29 cellular contexts compared by ENCODE assay signal in the genomic region with DNA sequence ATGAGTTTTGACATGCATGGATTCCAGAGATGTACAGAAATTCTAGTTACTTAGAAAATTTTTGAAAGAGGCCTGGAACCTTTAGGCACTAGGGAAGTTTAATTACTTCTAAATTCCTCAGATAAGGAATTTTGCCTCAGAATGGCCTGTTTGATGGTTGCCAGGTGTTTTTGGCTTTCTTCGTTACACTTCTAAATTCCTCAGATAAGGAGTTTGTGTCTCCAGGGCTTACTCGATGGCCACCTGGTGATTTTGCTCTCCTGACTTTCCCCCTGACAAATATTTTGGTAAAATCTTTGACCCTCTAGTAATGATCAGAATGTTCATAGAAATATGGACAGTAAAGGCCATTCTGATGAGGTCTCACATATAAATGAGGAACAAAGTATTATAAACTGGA.
DNase-seq lines count a peak whose midpoint lies in the region; TF ChIP-seq lines count a peak whose summit lies in the region.
"Had no signal": no experiment of that assay in that cellular context is flagged by ENCODE, and none has a peak within 500 bp of the region (broad histone marks: within the 10 kb centered on the region; RNA-seq: fewer than 3 reads in every experiment).

No MANE protein-coding gene starts in this region.

- H3K56ac ChIP-seq in mesendoderm (ENCODE audit: low read length): no peak overlapping the region

- no CpG with 5 or more reads among the region's 2 CpGs for WGBS in mesendoderm (ENCODE audit: extremely low coverage, insufficient coverage, low lambda C conversion rate)

- H2AK5ac ChIP-seq in mesendoderm (ENCODE audit: low read length): no peak overlapping the region

- peaks cover 4% of the 10 kb centered on the region; the same call in 1 of the 2 replicates for H3K27me3 ChIP-seq in HUES6 (ENCODE audit: control insufficient read depth, insufficient read depth, low read length)
- H3K27me3 ChIP-seq in mesendoderm (ENCODE audit: insufficient read depth, low read length, poor library complexity): no peaks in the 10 kb centered on the region
- H3K27me3 ChIP-seq: MG63, SJSA1 had no signal

- H3K23ac ChIP-seq in mesendoderm (ENCODE audit: low read length): no peak overlapping the region

- peak overlapping the region; percentile 91 for H3K27ac ChIP-seq in HUES6 (ENCODE audit: low read depth, low read length)
- peak overlapping the region; percentile 97 for H3K27ac ChIP-seq in mesendoderm (ENCODE audit: low read depth, low read length)
- H3K27ac ChIP-seq: HL-60, PC-9, SJSA1 had no signal

- H3K36me3 Mint-ChIP-seq in activated CD4-positive, alpha-beta T cell treated with anti-CD3 and anti-CD28 coated beads, Interleukin-2, amount 10 ng/mL, durations not matched to agents 7 days and 5 days (ENCODE audit: low read depth): no peaks in the 10 kb centered on the region
- H3K36me3 Mint-ChIP-seq in activated CD4-positive, alpha-beta memory T cell treated with anti-CD3 and anti-CD28 coated beads for 36 hours: no peaks in the 10 kb centered on the region
- H3K36me3 Mint-ChIP-seq: CD4-positive, alpha-beta memory T cell had no signal

- H3K4me1 ChIP-seq in HUES6 (ENCODE audit: control insufficient read depth, insufficient read depth, low read length): peaks cover 84% of the 10 kb centered on the region
- peaks cover 9% of the 10 kb centered on the region for H3K4me1 ChIP-seq in mesendoderm (ENCODE audit: control insufficient read depth, low read depth, low read length)
- H3K4me1 ChIP-seq: SJSA1 had no signal

- no peaks in the 10 kb centered on the region for H3K79me2 ChIP-seq in mesendoderm (ENCODE audit: control insufficient read depth, insufficient read depth, low read length)

- in situ Hi-C loops in astrocyte of the cerebellum (cut with HindIII; ENCODE audit: low sequenced_read_pairs): no loop called here

- no peaks in the 10 kb centered on the region for H3K9me3 ChIP-seq in HUES6 (ENCODE audit: control insufficient read depth, insufficient read depth, low read depth, low read length)
- H3K9me3 ChIP-seq: HAP-1, MG63, SJSA1 had no signal

- TF ChIP-seq CTCF in astrocyte of the cerebellum (IDR thresholded peaks at IDR 0.05; ENCODE audit: low read depth, low read length, missing control alignments): no peak

- peak overlapping the region; percentile 30; the same call in 1 of the 2 replicates for H3K4me3 ChIP-seq in HUES6 (ENCODE audit: low read depth, low read length)
- H3K4me3 ChIP-seq in astrocyte of the cerebellum (ENCODE audit: low read depth, low read length): no peak overlapping the region
- H3K4me3 ChIP-seq in mesendoderm (ENCODE audit: low read length): no peak overlapping the region
- H3K4me3 ChIP-seq: GM12878, HAP-1, K562, MG63, PC-9, SJSA1 had no signal

- H4K8ac ChIP-seq in mesendoderm (ENCODE audit: low read depth, low read length): no peak overlapping the region

- POLR2A ChIA-PET in activated CD4-positive, alpha-beta T cell treated with anti-CD3 and anti-CD28 coated beads, Interleukin-2, amount 10 ng/mL, durations not matched to agents 7 days and 5 days (lab: Charles Lee): no interaction called here
- POLR2A ChIA-PET in activated CD4-positive, alpha-beta memory T cell treated with anti-CD3 and anti-CD28 coated beads for 36 hours (lab: Charles Lee): no interaction called here

- DNase-seq in astrocyte of the cerebellum (ENCODE audit: low read depth) (peak; percentile 50), mesendoderm (peak; percentile 88), amygdala (lab: John Stamatoyannopoulos, UW) (no peak), dermis blood vessel endothelial cell (no peak)
- DNase-seq in activated CD4-positive, alpha-beta T cell treated with anti-CD3 and anti-CD28 coated beads, Interleukin-2, amount 10 ng/mL, durations not matched to agents 7 days and 5 days: no peak
- no peak for DNase-seq in activated CD4-positive, alpha-beta memory T cell treated with anti-CD3 and anti-CD28 coated beads for 36 hours
- DNase-seq: C1 segment of cervical spinal cord; CD4-positive, alpha-beta memory T cell; COR-L47; GDM1; GOT3; HFFc6; MG63; NCI-H1105 treated with DMSO at 0.1 percent for 48 hours; NCI-H146; NCI-H1930; NCI-H2107; NCI-H446; NCI-H524 treated with DMSO at 0.1 percent for 48 hours; NCI-H774; NK-92 treated with Interleukin-12 subunit alpha and Interleukin-12 subunit beta, amount 100 ng/mL, for 24 hours; PC-9; Right ventricle myocardium superior had no signal

- no peak overlapping the region for H3K4me2 ChIP-seq in mesendoderm (ENCODE audit: low read length)
- H3K4me2 ChIP-seq: PC-9 had no signal

- H3K27ac Mint-ChIP-seq in activated CD4-positive, alpha-beta T cell treated with anti-CD3 and anti-CD28 coated beads, Interleukin-2, amount 10 ng/mL, durations not matched to agents 7 days and 5 days: no peak overlapping the region
- no peak overlapping the region for H3K27ac Mint-ChIP-seq in activated CD4-positive, alpha-beta memory T cell treated with anti-CD3 and anti-CD28 coated beads for 36 hours
- H3K27ac Mint-ChIP-seq: CD4-positive, alpha-beta memory T cell; HFFc6 had no signal

- H3K9ac ChIP-seq in HUES6 (ENCODE audit: low read length) (peak overlapping the region; percentile 72), mesendoderm (ENCODE audit: low read length) (no peak overlapping the region)

- H4K5ac ChIP-seq in mesendoderm (ENCODE audit: low read length): no peak overlapping the region

- H3K36me3 ChIP-seq in HUES6 (ENCODE audit: control insufficient read depth, insufficient read depth, low read length) (peaks cover 10% of the 10 kb centered on the region; the same call in 1 of the 2 replicates), mesendoderm (ENCODE audit: control insufficient read depth, insufficient read depth, low read length) (no peaks in the 10 kb centered on the region)
- H3K36me3 ChIP-seq: HAP-1, MG63, SJSA1 had no signal

- H3K4me1 Mint-ChIP-seq in activated CD4-positive, alpha-beta T cell treated with anti-CD3 and anti-CD28 coated beads, Interleukin-2, amount 10 ng/mL, durations not matched to agents 7 days and 5 days: no peaks in the 10 kb centered on the region
- H3K4me1 Mint-ChIP-seq in activated CD4-positive, alpha-beta memory T cell treated with anti-CD3 and anti-CD28 coated beads for 36 hours (ENCODE audit: low read depth): no peaks in the 10 kb centered on the region
- H3K4me1 Mint-ChIP-seq: CD4-positive, alpha-beta memory T cell had no signal

- H2BK120ac ChIP-seq in mesendoderm (ENCODE audit: low read depth, low read length): peak overlapping the region; percentile 73

- intact Hi-C loops in activated CD4-positive, alpha-beta memory T cell treated with anti-CD3 and anti-CD28 coated beads for 36 hours (cut with micrococcal nuclease): no loop called here

- H3K4ac ChIP-seq in mesendoderm (ENCODE audit: low read depth, low read length): no peak overlapping the region

- peaks cover 3% of the 10 kb centered on the region for H3K79me1 ChIP-seq in mesendoderm (ENCODE audit: low read length)

- H2BK5ac ChIP-seq in mesendoderm (ENCODE audit: low read length): no peak overlapping the region

- CTCF ChIA-PET in activated CD4-positive, alpha-beta T cell treated with anti-CD3 and anti-CD28 coated beads, Interleukin-2, amount 10 ng/mL, durations not matched to agents 7 days and 5 days (lab: Charles Lee): no interaction called here
- CTCF ChIA-PET in activated CD4-positive, alpha-beta memory T cell treated with anti-CD3 and anti-CD28 coated beads for 36 hours (lab: Charles Lee): no interaction called here

- no peak overlapping the region for H3K4me3 Mint-ChIP-seq in activated CD4-positive, alpha-beta T cell treated with anti-CD3 and anti-CD28 coated beads, Interleukin-2, amount 10 ng/mL, durations not matched to agents 7 days and 5 days
- H3K4me3 Mint-ChIP-seq in activated CD4-positive, alpha-beta memory T cell treated with anti-CD3 and anti-CD28 coated beads for 36 hours: no peak overlapping the region
- H3K4me3 Mint-ChIP-seq: CD4-positive, alpha-beta memory T cell; HFFc6 had no signal

- no peaks in the 10 kb centered on the region for H3K9me3 Mint-ChIP-seq in activated CD4-positive, alpha-beta T cell treated with anti-CD3 and anti-CD28 coated beads, Interleukin-2, amount 10 ng/mL, durations not matched to agents 7 days and 5 days
- H3K9me3 Mint-ChIP-seq in activated CD4-positive, alpha-beta memory T cell treated with anti-CD3 and anti-CD28 coated beads for 36 hours: no peaks in the 10 kb centered on the region
- H3K9me3 Mint-ChIP-seq: CD4-positive, alpha-beta memory T cell; HFFc6 had no signal

- H3K27me3 Mint-ChIP-seq in activated CD4-positive, alpha-beta T cell treated with anti-CD3 and anti-CD28 coated beads, Interleukin-2, amount 10 ng/mL, durations not matched to agents 7 days and 5 days: no peaks in the 10 kb centered on the region
- H3K27me3 Mint-ChIP-seq in activated CD4-positive, alpha-beta memory T cell treated with anti-CD3 and anti-CD28 coated beads for 36 hours: no peaks in the 10 kb centered on the region
- H3K27me3 Mint-ChIP-seq: CD4-positive, alpha-beta memory T cell had no signal

- H3K18ac ChIP-seq in mesendoderm (ENCODE audit: low read length): no peak overlapping the region

- H2BK15ac ChIP-seq in mesendoderm (replicated peaks; ENCODE audit: low read depth): no peak overlapping the region

Comparison
In these comparisons a context has a peak if more than half of its experiments do, and no peak if none do; other contexts are left out.
1. DNase-seq: peak in astrocyte of the cerebellum (single experiment) and mesendoderm (single experiment); none in activated CD4-positive, alpha-beta T cell treated with anti-CD3 and anti-CD28 coated beads, Interleukin-2, amount 10 ng/mL, durations not matched to agents 7 days and 5 days (single experiment), amygdala (0 of 56), dermis blood vessel endothelial cell (single experiment) and activated CD4-positive, alpha-beta memory T cell treated with anti-CD3 and anti-CD28 coated beads for 36 hours (single experiment).